Comparison of ENCODE assay signal across 1 cellular context in the genomic region with DNA sequence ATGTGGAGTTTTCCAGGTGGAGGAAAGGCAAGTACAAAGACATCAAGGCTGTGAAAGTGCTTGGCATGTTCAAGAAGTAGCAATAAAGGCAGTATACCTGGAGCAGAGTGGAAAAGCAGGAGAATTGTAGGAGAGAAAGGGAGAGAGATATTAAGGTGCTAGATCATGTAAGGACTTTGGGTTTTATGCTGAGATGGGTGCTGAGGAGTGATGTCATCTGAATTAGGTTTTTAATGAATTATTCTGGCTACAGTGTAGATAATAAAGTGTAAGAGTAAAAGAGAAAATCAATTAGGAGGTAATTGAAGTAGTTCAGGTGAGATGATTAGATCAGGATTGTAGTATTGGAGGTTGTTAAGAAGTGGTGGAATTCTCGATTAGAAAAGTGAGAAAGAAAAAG.
TF ChIP-seq lines count a peak whose summit lies in the region.

No MANE protein-coding gene starts in this region.

TF ChIP-seq in K562, 482 proteins besides CTCF, POLR2A, EP300 and RAD21:
- TF ChIP-seq ZNF175 (CRISPR knock-in tag; IDR thresholded peaks at IDR 0.05; ENCODE audit: low read depth), result no peak
- TF ChIP-seq, protein P1, sequence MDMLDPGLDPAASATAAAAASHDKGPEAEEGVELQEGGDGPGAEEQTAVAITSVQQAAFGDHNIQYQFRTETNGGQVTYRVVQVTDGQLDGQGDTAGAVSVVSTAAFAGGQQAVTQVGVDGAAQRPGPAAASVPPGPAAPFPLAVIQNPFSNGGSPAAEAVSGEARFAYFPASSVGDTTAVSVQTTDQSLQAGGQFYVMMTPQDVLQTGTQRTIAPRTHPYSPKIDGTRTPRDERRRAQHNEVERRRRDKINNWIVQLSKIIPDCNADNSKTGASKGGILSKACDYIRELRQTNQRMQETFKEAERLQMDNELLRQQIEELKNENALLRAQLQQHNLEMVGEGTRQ (CRISPR knock-in tag; IDR thresholded peaks at IDR 0.05), result no peak
- no peak for TF ChIP-seq BRD4 (IDR thresholded peaks at IDR 0.05)
- TF ChIP-seq NFE2L1 (tag; IDR thresholded peaks at IDR 0.05; ENCODE audit: borderline replicate concordance, low read depth), result no peak
- TF ChIP-seq SMARCE1 (IDR thresholded peaks at IDR 0.05), result no peak
- TF ChIP-seq ZNF3 (CRISPR knock-in tag; IDR thresholded peaks at IDR 0.05), result no peak
- no peak for TF ChIP-seq EGR1 (conservative IDR thresholded peaks at IDR 0.05)
- no peak for TF ChIP-seq NFXL1 (CRISPR knock-in tag; IDR thresholded peaks at IDR 0.05)
- TF ChIP-seq ZSCAN29 (IDR thresholded peaks at IDR 0.05), result no peak
- TF ChIP-seq NCOA2 (IDR thresholded peaks at IDR 0.05; ENCODE audit: partially characterized antibody in 2 of 2), result no peak
- TF ChIP-seq TAF15 (IDR thresholded peaks at IDR 0.05; ENCODE audit: low read depth, low read length), result no peak
- TF ChIP-seq, protein P2, sequence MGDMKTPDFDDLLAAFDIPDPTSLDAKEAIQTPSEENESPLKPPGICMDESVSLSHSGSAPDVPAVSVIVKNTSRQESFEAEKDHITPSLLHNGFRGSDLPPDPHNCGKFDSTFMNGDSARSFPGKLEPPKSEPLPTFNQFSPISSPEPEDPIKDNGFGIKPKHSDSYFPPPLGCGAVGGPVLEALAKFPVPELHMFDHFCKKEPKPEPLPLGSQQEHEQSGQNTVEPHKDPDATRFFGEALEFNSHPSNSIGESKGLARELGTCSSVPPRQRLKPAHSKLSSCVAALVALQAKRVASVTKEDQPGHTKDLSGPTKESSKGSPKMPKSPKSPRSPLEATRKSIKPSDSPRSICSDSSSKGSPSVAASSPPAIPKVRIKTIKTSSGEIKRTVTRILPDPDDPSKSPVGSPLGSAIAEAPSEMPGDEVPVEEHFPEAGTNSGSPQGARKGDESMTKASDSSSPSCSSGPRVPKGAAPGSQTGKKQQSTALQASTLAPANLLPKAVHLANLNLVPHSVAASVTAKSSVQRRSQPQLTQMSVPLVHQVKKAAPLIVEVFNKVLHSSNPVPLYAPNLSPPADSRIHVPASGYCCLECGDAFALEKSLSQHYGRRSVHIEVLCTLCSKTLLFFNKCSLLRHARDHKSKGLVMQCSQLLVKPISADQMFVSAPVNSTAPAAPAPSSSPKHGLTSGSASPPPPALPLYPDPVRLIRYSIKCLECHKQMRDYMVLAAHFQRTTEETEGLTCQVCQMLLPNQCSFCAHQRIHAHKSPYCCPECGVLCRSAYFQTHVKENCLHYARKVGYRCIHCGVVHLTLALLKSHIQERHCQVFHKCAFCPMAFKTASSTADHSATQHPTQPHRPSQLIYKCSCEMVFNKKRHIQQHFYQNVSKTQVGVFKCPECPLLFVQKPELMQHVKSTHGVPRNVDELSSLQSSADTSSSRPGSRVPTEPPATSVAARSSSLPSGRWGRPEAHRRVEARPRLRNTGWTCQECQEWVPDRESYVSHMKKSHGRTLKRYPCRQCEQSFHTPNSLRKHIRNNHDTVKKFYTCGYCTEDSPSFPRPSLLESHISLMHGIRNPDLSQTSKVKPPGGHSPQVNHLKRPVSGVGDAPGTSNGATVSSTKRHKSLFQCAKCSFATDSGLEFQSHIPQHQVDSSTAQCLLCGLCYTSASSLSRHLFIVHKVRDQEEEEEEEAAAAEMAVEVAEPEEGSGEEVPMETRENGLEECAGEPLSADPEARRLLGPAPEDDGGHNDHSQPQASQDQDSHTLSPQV (IDR thresholded peaks at IDR 0.05), result no peak
- TF ChIP-seq, protein P3, sequence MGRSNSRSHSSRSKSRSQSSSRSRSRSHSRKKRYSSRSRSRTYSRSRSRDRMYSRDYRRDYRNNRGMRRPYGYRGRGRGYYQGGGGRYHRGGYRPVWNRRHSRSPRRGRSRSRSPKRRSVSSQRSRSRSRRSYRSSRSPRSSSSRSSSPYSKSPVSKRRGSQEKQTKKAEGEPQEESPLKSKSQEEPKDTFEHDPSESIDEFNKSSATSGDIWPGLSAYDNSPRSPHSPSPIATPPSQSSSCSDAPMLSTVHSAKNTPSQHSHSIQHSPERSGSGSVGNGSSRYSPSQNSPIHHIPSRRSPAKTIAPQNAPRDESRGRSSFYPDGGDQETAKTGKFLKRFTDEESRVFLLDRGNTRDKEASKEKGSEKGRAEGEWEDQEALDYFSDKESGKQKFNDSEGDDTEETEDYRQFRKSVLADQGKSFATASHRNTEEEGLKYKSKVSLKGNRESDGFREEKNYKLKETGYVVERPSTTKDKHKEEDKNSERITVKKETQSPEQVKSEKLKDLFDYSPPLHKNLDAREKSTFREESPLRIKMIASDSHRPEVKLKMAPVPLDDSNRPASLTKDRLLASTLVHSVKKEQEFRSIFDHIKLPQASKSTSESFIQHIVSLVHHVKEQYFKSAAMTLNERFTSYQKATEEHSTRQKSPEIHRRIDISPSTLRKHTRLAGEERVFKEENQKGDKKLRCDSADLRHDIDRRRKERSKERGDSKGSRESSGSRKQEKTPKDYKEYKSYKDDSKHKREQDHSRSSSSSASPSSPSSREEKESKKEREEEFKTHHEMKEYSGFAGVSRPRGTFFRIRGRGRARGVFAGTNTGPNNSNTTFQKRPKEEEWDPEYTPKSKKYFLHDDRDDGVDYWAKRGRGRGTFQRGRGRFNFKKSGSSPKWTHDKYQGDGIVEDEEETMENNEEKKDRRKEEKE (IDR thresholded peaks at IDR 0.05; ENCODE audit: borderline replicate concordance in 1 of 2, control insufficient read depth in 1 of 2, low read depth in 2 of 2, low read length in 1 of 2), result no peak
- TF ChIP-seq, protein P4, sequence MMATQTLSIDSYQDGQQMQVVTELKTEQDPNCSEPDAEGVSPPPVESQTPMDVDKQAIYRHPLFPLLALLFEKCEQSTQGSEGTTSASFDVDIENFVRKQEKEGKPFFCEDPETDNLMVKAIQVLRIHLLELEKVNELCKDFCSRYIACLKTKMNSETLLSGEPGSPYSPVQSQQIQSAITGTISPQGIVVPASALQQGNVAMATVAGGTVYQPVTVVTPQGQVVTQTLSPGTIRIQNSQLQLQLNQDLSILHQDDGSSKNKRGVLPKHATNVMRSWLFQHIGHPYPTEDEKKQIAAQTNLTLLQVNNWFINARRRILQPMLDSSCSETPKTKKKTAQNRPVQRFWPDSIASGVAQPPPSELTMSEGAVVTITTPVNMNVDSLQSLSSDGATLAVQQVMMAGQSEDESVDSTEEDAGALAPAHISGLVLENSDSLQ (IDR thresholded peaks at IDR 0.05), result no peak
- no peak for TF ChIP-seq FIP1L1 (IDR thresholded peaks at IDR 0.05; ENCODE audit: low read depth, low read length, poor library complexity, severe bottlenecking)
- no peak for TF ChIP-seq U2AF2 (optimal IDR thresholded peaks at IDR 0.05; ENCODE audit: low read depth, low read length)
- TF ChIP-seq, protein P5, sequence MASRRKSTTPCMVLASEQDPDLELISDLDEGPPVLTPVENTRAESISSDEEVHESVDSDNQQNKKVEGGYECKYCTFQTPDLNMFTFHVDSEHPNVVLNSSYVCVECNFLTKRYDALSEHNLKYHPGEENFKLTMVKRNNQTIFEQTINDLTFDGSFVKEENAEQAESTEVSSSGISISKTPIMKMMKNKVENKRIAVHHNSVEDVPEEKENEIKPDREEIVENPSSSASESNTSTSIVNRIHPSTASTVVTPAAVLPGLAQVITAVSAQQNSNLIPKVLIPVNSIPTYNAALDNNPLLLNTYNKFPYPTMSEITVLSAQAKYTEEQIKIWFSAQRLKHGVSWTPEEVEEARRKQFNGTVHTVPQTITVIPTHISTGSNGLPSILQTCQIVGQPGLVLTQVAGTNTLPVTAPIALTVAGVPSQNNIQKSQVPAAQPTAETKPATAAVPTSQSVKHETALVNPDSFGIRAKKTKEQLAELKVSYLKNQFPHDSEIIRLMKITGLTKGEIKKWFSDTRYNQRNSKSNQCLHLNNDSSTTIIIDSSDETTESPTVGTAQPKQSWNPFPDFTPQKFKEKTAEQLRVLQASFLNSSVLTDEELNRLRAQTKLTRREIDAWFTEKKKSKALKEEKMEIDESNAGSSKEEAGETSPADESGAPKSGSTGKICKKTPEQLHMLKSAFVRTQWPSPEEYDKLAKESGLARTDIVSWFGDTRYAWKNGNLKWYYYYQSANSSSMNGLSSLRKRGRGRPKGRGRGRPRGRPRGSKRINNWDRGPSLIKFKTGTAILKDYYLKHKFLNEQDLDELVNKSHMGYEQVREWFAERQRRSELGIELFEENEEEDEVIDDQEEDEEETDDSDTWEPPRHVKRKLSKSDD (conservative IDR thresholded peaks at IDR 0.05; ENCODE audit: low read length), result no peak
- no peak for TF ChIP-seq ZNF717 (CRISPR knock-in tag; IDR thresholded peaks at IDR 0.05)
